Comparison of ENCODE assay signal across 19 cellular contexts in genomic region chr2:47459021-47459420, GRCh38.
"Had no signal": no experiment of that assay in that cellular context is flagged by ENCODE, and none has a peak within 500 bp of the region (broad histone marks: within the 10 kb centered on the region; RNA-seq: fewer than 3 reads in every experiment).

No MANE protein-coding gene starts in this region.

- H3K36me3 ChIP-seq: colonic mucosa, neutrophil had no signal

- H3K4me3 ChIP-seq: body of pancreas, colonic mucosa, lung, SK-N-MC, stomach, testis, upper lobe of left lung had no signal

- ATAC-seq: body of pancreas, esophagus mucosa had no signal

- DNase-seq: activated CD4-positive, CD25-positive, alpha-beta regulatory T cell treated with anti-CD3 and anti-CD28 coated beads, Interleukin-2, amount 50 U/mL, for 72 hours; activated CD8-positive, alpha-beta memory T cell treated with anti-CD3 and anti-CD28 coated beads for 24 hours; activated effector memory CD4-positive, alpha-beta T cell treated with Interleukin-2 at 50 U/mL for 16 hours; activated naive CD4-positive, alpha-beta T cell treated with anti-CD3 and anti-CD28 coated beads, Interleukin-2, amount 50 U/mL, for 16 hours; activated T-cell treated with anti-CD3 and anti-CD28 coated beads for 4 hours; amygdala; body of pancreas; caudate nucleus; colonic mucosa; islet precursor cell; stimulated activated CD4-positive, alpha-beta T cell treated with anti-CD3 and anti-CD28 coated beads, Interleukin-1b, Interleukin-23, amount 100 ng/mL, for 48 hours; stomach; T-helper 1 cell; testis; upper lobe of left lung had no signal

- H3K27me3 ChIP-seq: body of pancreas, colonic mucosa, neutrophil, stomach, testis, upper lobe of left lung had no signal

- H3K9me3 ChIP-seq: body of pancreas, colonic mucosa, neutrophil, stomach, testis, upper lobe of left lung had no signal

- H3K4me1 ChIP-seq: body of pancreas, colonic mucosa, stomach, testis had no signal

- H3K27ac ChIP-seq: body of pancreas, colonic mucosa, SK-N-MC, stomach, testis, upper lobe of left lung had no signal
